25 cellular contexts compared by ENCODE assay signal in the genomic region with DNA sequence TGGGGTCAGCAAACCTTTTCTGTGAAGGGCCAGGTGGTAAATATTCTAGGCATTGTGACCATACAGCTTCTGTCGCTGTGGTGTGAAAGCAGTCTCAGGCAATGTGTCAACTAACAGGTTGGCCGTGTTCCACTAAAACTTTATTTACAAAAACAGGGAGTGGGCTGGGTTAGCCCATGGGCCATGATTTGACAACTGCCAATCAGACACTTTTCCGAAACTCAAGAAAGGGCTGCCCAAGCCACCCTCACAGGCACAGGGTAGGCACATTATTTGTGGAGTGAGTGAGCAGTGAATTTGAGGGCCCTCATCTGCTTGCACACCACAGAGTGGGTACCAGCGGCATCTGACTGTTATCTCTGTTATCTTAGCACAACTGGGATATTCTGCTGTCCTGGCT.
"Had no signal": no experiment of that assay in that cellular context is flagged by ENCODE, and none has a peak within 500 bp of the region (broad histone marks: within the 10 kb centered on the region; RNA-seq: fewer than 3 reads in every experiment).

No MANE protein-coding gene starts in this region.

- H3K36me3 ChIP-seq: colonic mucosa, esophagus squamous epithelium, gastrocnemius medialis, heart right ventricle, left lung, lower lobe of right lung had no signal

- H3K4me3 ChIP-seq: colonic mucosa, esophagus squamous epithelium, gastrocnemius medialis, heart right ventricle, left lung, lower lobe of right lung, mucosa of descending colon had no signal

- H3K9me3 ChIP-seq: colonic mucosa, esophagus squamous epithelium, gastrocnemius medialis, lower lobe of right lung, mucosa of descending colon had no signal

- H3K27ac ChIP-seq: colonic mucosa, epithelial cell of prostate, esophagus squamous epithelium, gastrocnemius medialis, heart right ventricle, left lung, lower lobe of right lung had no signal

- FAIRE-seq: endometrium, islet of Langerhans, keratinocyte had no signal

- H3K4me1 ChIP-seq: colonic mucosa, esophagus squamous epithelium, gastrocnemius medialis, heart right ventricle, left lung, lower lobe of right lung had no signal

- H3K27me3 ChIP-seq: colonic mucosa had no signal

- DNase-seq: colonic mucosa; cortex of kidney; effector CD8-positive, alpha-beta T cell; effector memory CD8-positive, alpha-beta T cell; endodermal cell; erythroblast; esophagus squamous epithelium; foreskin fibroblast; foreskin melanocyte; gastrocnemius medialis; glutamatergic neuron; head of caudate nucleus; heart right ventricle; hippocampal formation; left cardiac atrium; left lung; left ventricle myocardium superior; lower lobe of right lung; mesenchymal stem cell; mucosa of descending colon had no signal

- ATAC-seq: effector memory CD8-positive, alpha-beta T cell; esophagus mucosa; gastrocnemius medialis; heart right ventricle; left cardiac atrium; left lung; left ventricle myocardium superior; lower lobe of right lung; mucosa of descending colon had no signal
